In the genomic region with DNA sequence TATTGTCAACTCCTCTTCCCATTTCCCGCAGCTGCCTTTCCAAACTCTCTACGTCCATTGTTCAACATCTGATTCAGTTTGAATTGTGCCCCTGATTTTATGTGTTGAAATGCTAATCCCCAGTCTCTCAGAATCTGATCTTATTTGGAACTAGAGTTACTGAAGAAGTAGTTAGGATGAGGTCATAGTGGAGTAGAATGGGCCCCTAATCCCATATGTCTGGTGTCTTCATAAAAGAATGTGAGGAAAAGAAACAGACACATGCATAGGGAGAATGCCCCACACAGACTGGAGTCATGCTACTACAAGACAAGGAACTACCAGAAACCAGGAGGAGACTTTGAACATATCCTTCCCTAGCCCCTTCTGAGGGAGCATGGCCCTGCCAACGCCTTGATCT, we compare ENCODE assay signal across 14 cellular contexts.
A peak's percentile ranks its signal among the peaks of the same experiment; 100 is the strongest.
DNase-seq lines count a peak whose midpoint lies in the region; ATAC-seq and TF ChIP-seq lines count a peak whose summit lies in the region.
"Had no signal": no experiment of that assay in that cellular context is flagged by ENCODE, and none has a peak within 500 bp of the region (broad histone marks: within the 10 kb centered on the region; RNA-seq: fewer than 3 reads in every experiment).

No MANE protein-coding gene starts in this region.

- ATAC-seq in activated T-helper 17 cell treated with anti-CD3 and anti-CD28 coated beads, Interleukin-2, amount 50 U/mL, for 72 hours (replicated peaks) = no peak
- ATAC-seq: CD8-positive, alpha-beta T cell had no signal

- no peak for TF ChIP-seq CTCF in A673 (conservative IDR thresholded peaks at IDR 0.05; ENCODE audit: low read depth, low read length)

- H2BK12ac ChIP-seq in trophoblast cell (ENCODE audit: low read length) = peak overlapping the region; percentile 58

- H3K23ac ChIP-seq in trophoblast cell (ENCODE audit: low read length) = no peak overlapping the region

- intact Hi-C loops in A673 (cut with micrococcal nuclease; ENCODE audit: unreplicated experiment) = no loop called here

- no peak overlapping the region for H3K27ac Mint-ChIP-seq in activated T-helper 17 cell treated with anti-CD3 and anti-CD28 coated beads, Interleukin-2, amount 50 U/mL, for 72 hours
- H3K27ac Mint-ChIP-seq: B cell; CD8-positive, alpha-beta T cell; H9 had no signal

- H2AK5ac ChIP-seq in trophoblast cell (ENCODE audit: low read length) = peak overlapping the region; percentile 54

- H3K4me3 ChIP-seq in A673 (ENCODE audit: low read depth, low read length, poor library complexity, severe bottlenecking) (no peak overlapping the region), trophoblast cell (ENCODE audit: low read depth, low read length) (no peak overlapping the region)
- H3K4me3 ChIP-seq: BLaER1 treated with 17β-estradiol and CSF1 and Interleukin-3, amounts not matched to agents 10 nM and 100 nM had no signal

- no TSS peak for BruUV-seq in A673 (replicated peaks; lab: Mats Ljungman, UMichigan)

- no peak overlapping the region for H3K14ac ChIP-seq in trophoblast cell (ENCODE audit: low read length)

- H3K4me3 Mint-ChIP-seq in activated T-helper 17 cell treated with anti-CD3 and anti-CD28 coated beads, Interleukin-2, amount 50 U/mL, for 72 hours = no peak overlapping the region
- H3K4me3 Mint-ChIP-seq: B cell; CD8-positive, alpha-beta T cell; H9 had no signal

- no peaks in the 10 kb centered on the region for H3K36me3 Mint-ChIP-seq in activated T-helper 17 cell treated with anti-CD3 and anti-CD28 coated beads, Interleukin-2, amount 50 U/mL, for 72 hours (ENCODE audit: low read depth)
- H3K36me3 Mint-ChIP-seq: CD8-positive, alpha-beta T cell had no signal

- H3K9me3 ChIP-seq in A673 (ENCODE audit: low read depth, low read length, poor library complexity, severe bottlenecking) (no peaks in the 10 kb centered on the region), trophoblast cell (ENCODE audit: insufficient read depth, low read depth, low read length) (no peaks in the 10 kb centered on the region)
- H3K9me3 ChIP-seq: BLaER1 treated with 17β-estradiol and CSF1 and Interleukin-3, amounts not matched to agents 10 nM and 100 nM had no signal

- no peaks in the 10 kb centered on the region for H3K27me3 ChIP-seq in A673 (replicated peaks; ENCODE audit: insufficient read depth, low read depth, low read length, poor library complexity)
- H3K27me3 ChIP-seq in trophoblast cell (ENCODE audit: insufficient read depth, low read length) = no peaks in the 10 kb centered on the region
- H3K27me3 ChIP-seq: BLaER1 treated with 17β-estradiol and CSF1 and Interleukin-3, amounts not matched to agents 10 nM and 100 nM had no signal

- CTCF ChIA-PET in A673 (lab: Charles Lee) = no interaction called here

- H3K27me3 Mint-ChIP-seq in activated T-helper 17 cell treated with anti-CD3 and anti-CD28 coated beads, Interleukin-2, amount 50 U/mL, for 72 hours = no peaks in the 10 kb centered on the region
- H3K27me3 Mint-ChIP-seq: B cell had no signal

- peak overlapping the region; percentile 37 for H3K18ac ChIP-seq in trophoblast cell (ENCODE audit: low read length)

- H3K9ac ChIP-seq in trophoblast cell (ENCODE audit: low read length) = no peak overlapping the region
- H3K9ac ChIP-seq: BLaER1 treated with 17β-estradiol and CSF1 and Interleukin-3, amounts not matched to agents 10 nM and 100 nM had no signal

- no peak overlapping the region for H4K12ac ChIP-seq in trophoblast cell (ENCODE audit: low read depth, low read length)

- H3K36me3 ChIP-seq in A673 (ENCODE audit: insufficient read depth, low read length, poor library complexity, severe bottlenecking) (no peaks in the 10 kb centered on the region), trophoblast cell (ENCODE audit: control insufficient read depth in 1 of 2, insufficient read depth in 2 of 2, low read length in 2 of 2) (no peaks in the 10 kb centered on the region)
- H3K36me3 ChIP-seq: BLaER1 treated with 17β-estradiol and CSF1 and Interleukin-3, amounts not matched to agents 10 nM and 100 nM had no signal

- H2AFZ ChIP-seq in trophoblast cell (ENCODE audit: insufficient read depth, low read length, poor library complexity) = no peak overlapping the region

- H3K27ac ChIP-seq in A673 (ENCODE audit: low read depth, low read length, poor library complexity, severe bottlenecking) (no peak overlapping the region), trophoblast cell (ENCODE audit: low read depth, low read length) (peak overlapping the region; percentile 23)
- H3K27ac ChIP-seq: BLaER1 treated with 17β-estradiol and CSF1 and Interleukin-3, amounts not matched to agents 10 nM and 100 nM had no signal

- no peaks in the 10 kb centered on the region for H3K4me1 Mint-ChIP-seq in activated T-helper 17 cell treated with anti-CD3 and anti-CD28 coated beads, Interleukin-2, amount 50 U/mL, for 72 hours
- H3K4me1 Mint-ChIP-seq: B cell had no signal

- H3K4me1 ChIP-seq in A673 (ENCODE audit: insufficient read depth, low read length, poor library complexity, severe bottlenecking) (peaks cover 14% of the 10 kb centered on the region), trophoblast cell (ENCODE audit: control insufficient read depth in 1 of 2, insufficient read depth in 2 of 2, low read length in 2 of 2) (peaks cover 2 to 4% of the 10 kb centered on the region in 2 experiments)

- no peak overlapping the region for H2BK5ac ChIP-seq in trophoblast cell (ENCODE audit: low read depth, low read length, poor library complexity)

- H3K79me2 ChIP-seq in trophoblast cell (ENCODE audit: control insufficient read depth, insufficient read depth, low read length, poor library complexity) = no peaks in the 10 kb centered on the region

- DNase-seq in A673 (ENCODE audit: low spot score) = peak; percentile 62
- peak; percentile 37 for DNase-seq in HCEC 1CT
- peak; percentile 58 for DNase-seq in amniotic epithelial cell (ENCODE audit: low read depth)
- no peak for DNase-seq in trophoblast cell
- no peak for DNase-seq in cerebellar nuclear complex (lab: John Stamatoyannopoulos, UW)
- DNase-seq in NCI-H1048 (lab: John Stamatoyannopoulos, UW) = no peak
- DNase-seq: 8988T; Calu3; CD8-positive, alpha-beta T cell; DMS79 treated with DMSO at 0.1 percent for 48 hours; H9 had no signal

- H3K9me3 Mint-ChIP-seq in activated T-helper 17 cell treated with anti-CD3 and anti-CD28 coated beads, Interleukin-2, amount 50 U/mL, for 72 hours = peaks cover 6% of the 10 kb centered on the region

- no peaks in the 10 kb centered on the region for H3K79me1 ChIP-seq in trophoblast cell (ENCODE audit: low read length)

- no peak overlapping the region for H2BK120ac ChIP-seq in trophoblast cell (ENCODE audit: insufficient read depth, low read length, poor library complexity)

- WGBS in trophoblast cell (ENCODE audit: extremely low coverage, insufficient coverage, insufficient read length) = no CpG with 5 or more reads among the region's 3 CpGs

- no peak overlapping the region for H3K4me2 ChIP-seq in trophoblast cell (ENCODE audit: low read length)
- H3K4me2 ChIP-seq: BLaER1 treated with 17β-estradiol and CSF1 and Interleukin-3, amounts not matched to agents 10 nM and 100 nM had no signal

- H4K91ac ChIP-seq in trophoblast cell (ENCODE audit: low read depth, low read length) = no peak overlapping the region

- H4K8ac ChIP-seq in trophoblast cell (ENCODE audit: low read depth, low read length) = peak overlapping the region; percentile 10

- H3K4ac ChIP-seq in trophoblast cell (ENCODE audit: low read depth, low read length) = no peak overlapping the region

- POLR2A ChIA-PET in A673 (lab: Charles Lee; ENCODE audit: low non-redundant PET) = no interaction called here

Comparison
In these comparisons a context has a peak if more than half of its experiments do, and no peak if none do; other contexts are left out.
1. DNase-seq: peak in A673 (single experiment), HCEC 1CT (single experiment) and amniotic epithelial cell (single experiment); none in trophoblast cell (0 of 2), cerebellar nuclear complex (0 of 2) and NCI-H1048 (single experiment).